ENCODE assay signal across 9 cellular contexts in genomic region chr18:60372598-60372997, GRCh38. TPM values are rescaled to one million over a fixed set of nuclear protein-coding genes. Genes with fewer than 3 reads are reported as not detected.
DNase-seq lines count a peak whose midpoint lies in the region; ATAC-seq and TF ChIP-seq lines count a peak whose summit lies in the region.
"Had no signal": no experiment of that assay in that cellular context is flagged by ENCODE, and none has a peak within 500 bp of the region (broad histone marks: within the 10 kb centered on the region; RNA-seq: fewer than 3 reads in every experiment).

TSS of gene MC4R (minus strand) at chr18:60372775. CDS start at chr18:60372349, 426 bp downstream.

- peak; percentile 3 for DNase-seq in HuH-7.5 (ENCODE audit: low spot score)
- DNase-seq in RPMI7951 (ENCODE audit: low read depth): peak; percentile 28
- DNase-seq in cardiac muscle cell (ENCODE audit: low read depth in 1 of 2, low spot score in 1 of 2): peak; percentile 74 to 89
- DNase-seq in smooth muscle cell (lab: John Stamatoyannopoulos, UW; ENCODE audit: unreplicated experiment): peak; percentile 18
- no peak for DNase-seq in CD1c-positive myeloid dendritic cell (ENCODE audit: extremely low spot score)
- DNase-seq in Karpas-422: no peak

- WGBS in smooth muscle cell (ENCODE audit: low lambda C conversion rate): 9% methylated on average over 9 of the region's 9 CpGs

- H3K27ac ChIP-seq in ACC112 (ENCODE audit: low read depth, low read length): no peak within 1 kb of the TSS
- H3K27ac ChIP-seq in cardiac muscle cell: peak within 1 kb of the TSS; percentile 72
- peak within 1 kb of the TSS; percentile 72 for H3K27ac ChIP-seq in smooth muscle cell (ENCODE audit: low read depth)
- no peak within 1 kb of the TSS for H3K27ac ChIP-seq in Karpas-422 (ENCODE audit: low read length)

- H3K9me3 ChIP-seq in cardiac muscle cell (ENCODE audit: low read depth) (no peaks in the 10 kb centered on the region), smooth muscle cell (replicated peaks; ENCODE audit: low read depth) (no peaks in the 10 kb centered on the region), Karpas-422 (ENCODE audit: low read length) (peaks cover 7% of the 10 kb centered on the region)

- H3F3A ChIP-seq in smooth muscle cell (ENCODE audit: low read depth): peaks cover 7% of the 10 kb centered on the region

- H4K20me1 ChIP-seq in smooth muscle cell (ENCODE audit: low read depth): no peaks in the 10 kb centered on the region
- no peaks in the 10 kb centered on the region for H4K20me1 ChIP-seq in Karpas-422 (ENCODE audit: insufficient read depth, low read depth, low read length)

- no peak for TF ChIP-seq CTCF in cardiac muscle cell (IDR thresholded peaks at IDR 0.05; ENCODE audit: low read depth, low read length)
- TF ChIP-seq CTCF in smooth muscle cell (IDR thresholded peaks at IDR 0.05; ENCODE audit: borderline replicate concordance, insufficient read depth, poor library complexity, severe bottlenecking): no peak

- H3K36me3 ChIP-seq in ACC112 (ENCODE audit: insufficient read depth, low read length) (no peaks in the 10 kb centered on the region), cardiac muscle cell (no peaks in the 10 kb centered on the region), smooth muscle cell (ENCODE audit: low read depth) (no peaks in the 10 kb centered on the region), Karpas-422 (ENCODE audit: insufficient read depth, low read length) (no peaks in the 10 kb centered on the region)

- no peaks in the 10 kb centered on the region for H3K27me3 ChIP-seq in ACC112 (ENCODE audit: insufficient read depth, low read length)
- no peaks in the 10 kb centered on the region for H3K27me3 ChIP-seq in cardiac muscle cell
- H3K27me3 ChIP-seq in smooth muscle cell (ENCODE audit: low read depth): no peaks in the 10 kb centered on the region
- no peaks in the 10 kb centered on the region for H3K27me3 ChIP-seq in Karpas-422 (ENCODE audit: low read length)

- no peaks in the 10 kb centered on the region for H3K9me2 ChIP-seq in Karpas-422 (replicated peaks; ENCODE audit: insufficient read depth, low read length)

- H3K9ac ChIP-seq in smooth muscle cell (ENCODE audit: low read depth) (peak within 1 kb of the TSS; percentile 59), Karpas-422 (ENCODE audit: low read length) (no peak within 1 kb of the TSS)

- no peak for ATAC-seq in HG03159 (IDR thresholded peaks at IDR 0.05; ENCODE audit: unreplicated experiment)

- H2AFZ ChIP-seq in ACC112 (ENCODE audit: low read length, unreplicated experiment) (peak within 1 kb of the TSS; percentile 76), smooth muscle cell (ENCODE audit: low read depth) (peak within 1 kb of the TSS; percentile 91), Karpas-422 (ENCODE audit: low read length) (no peak within 1 kb of the TSS)

- peak within 1 kb of the TSS; percentile 85 for H3K4me2 ChIP-seq in smooth muscle cell
- H3K4me2 ChIP-seq in Karpas-422 (ENCODE audit: low read depth, low read length, poor library complexity, severe bottlenecking): no peak within 1 kb of the TSS

- peak within 1 kb of the TSS; percentile 74 for H3K4me3 ChIP-seq in ACC112 (ENCODE audit: low read depth, low read length)
- peak within 1 kb of the TSS; percentile 4 for H3K4me3 ChIP-seq in cardiac muscle cell
- peak within 1 kb of the TSS; percentile 44 for H3K4me3 ChIP-seq in smooth muscle cell
- no peak within 1 kb of the TSS for H3K4me3 ChIP-seq in Karpas-422 (ENCODE audit: low read length)

- no peaks in the 10 kb centered on the region for H3K79me2 ChIP-seq in ACC112 (ENCODE audit: control insufficient read depth, insufficient read depth, low read length, unreplicated experiment)
- H3K79me2 ChIP-seq in smooth muscle cell (ENCODE audit: low read depth): no peaks in the 10 kb centered on the region
- H3K79me2 ChIP-seq in Karpas-422 (ENCODE audit: low read length): no peaks in the 10 kb centered on the region

- H3K4me1 ChIP-seq in ACC112 (ENCODE audit: control insufficient read depth, insufficient read depth, low read length, unreplicated experiment) (no peaks in the 10 kb centered on the region), cardiac muscle cell (ENCODE audit: low read depth) (peaks cover 22% of the 10 kb centered on the region), smooth muscle cell (ENCODE audit: low read depth) (peaks cover 4% of the 10 kb centered on the region), Karpas-422 (ENCODE audit: low read length) (no peaks in the 10 kb centered on the region)

RNA-seq across cellular contexts. Expression of gene MC4R, which starts in this region (rescaled TPM):
- total RNA-seq in RPMI7951 (2014; rRNA removed; shearing (Covaris generic)): not detected in 2 replicates
- 0.21 and 0.54 TPM in 2 replicates for total RNA-seq in cardiac muscle cell
- polyA plus RNA-seq in cardiac muscle cell: 1.1 and 2.5 TPM in 2 replicates
- total RNA-seq in smooth muscle cell: 0.22 and 0.31 TPM in 2 replicates
- polyA plus RNA-seq in smooth muscle cell: 0.24 TPM in 1 of 2 replicates, not detected in the other
- total RNA-seq in Karpas-422 (2014; rRNA removed; shearing (Covaris generic); ENCODE audit: low replicate concordance): not detected in 2 replicates
- total RNA-seq: activated CD8-positive, alpha-beta memory T cell treated with anti-CD3 and anti-CD28 coated beads for 36 hours had no signal

Comparison
In these comparisons a context has a peak if more than half of its experiments do, and no peak if none do; other contexts are left out.
1. Peak in DNase-seq in RPMI7951; RNA of the gene not detected or under 1 TPM.
2. Peak in DNase-seq, H3K4me3 ChIP-seq, H3K27ac ChIP-seq, H3K9ac ChIP-seq and H3K4me2 ChIP-seq in smooth muscle cell; RNA of the gene not detected or under 1 TPM.
3. DNase-seq: peak in HuH-7.5 (single experiment) and cardiac muscle cell (2 of 2); none in CD1c-positive myeloid dendritic cell (single experiment) and Karpas-422 (single experiment).